In genomic region chr3:168961271-168961670, GRCh38 we compare ENCODE assay signal across 30 cellular contexts.
"Had no signal": no experiment of that assay in that cellular context is flagged by ENCODE, and none has a peak within 500 bp of the region (broad histone marks: within the 10 kb centered on the region; RNA-seq: fewer than 3 reads in every experiment).

No MANE protein-coding gene starts in this region.

- FAIRE-seq: bronchial epithelial cell, TTC549 had no signal

- DNase-seq: activated CD4-positive, alpha-beta memory T cell treated with anti-CD3 and anti-CD28 coated beads, Interleukin-2, amount 10 ng/mL, durations not matched to agents 7 days and 5 days; activated CD4-positive, alpha-beta T cell treated with anti-CD3 and anti-CD28 coated beads for 1 hour; activated CD4-positive, alpha-beta T cell treated with anti-CD3 and anti-CD28 coated beads for 36 hours; activated CD4-positive, alpha-beta T cell treated with anti-CD3 and anti-CD28 coated beads for 48 hours; activated CD4-positive, alpha-beta T cell treated with anti-CD3 and anti-CD28 coated beads, Interleukin-2, amount 10 ng/mL, durations not matched to agents 7 days and 5 days; activated CD4-positive, alpha-beta T cell treated with anti-CD3 and anti-CD28 coated beads, Interleukin-2, amount 50 U/mL, for 48 hours; activated CD4-positive, CD25-positive, alpha-beta regulatory T cell; activated CD8-positive, alpha-beta memory T cell treated with anti-CD3 and anti-CD28 coated beads for 24 hours; activated CD8-positive, alpha-beta memory T cell treated with anti-CD3 and anti-CD28 coated beads, Interleukin-2, amount 10 ng/mL, durations not matched to agents 7 days and 5 days; activated CD8-positive, alpha-beta memory T cell treated with anti-CD3 and anti-CD28 coated beads, Interleukin-2, amount 50 U/mL, for 48 hours; activated CD8-positive, alpha-beta T cell treated with anti-CD3 and anti-CD28 coated beads, Interleukin-2, amount 10 ng/mL, durations not matched to agents 7 days and 5 days; activated effector memory CD4-positive, alpha-beta T cell treated with Interleukin-2 at 50 U/mL for 16 hours; activated gamma-delta T cell; activated naive CD4-positive, alpha-beta T cell treated with anti-CD3 and anti-CD28 coated beads, Interleukin-2, amount 10 ng/mL, durations not matched to agents 7 days and 5 days; activated naive CD4-positive, alpha-beta T cell treated with Interleukin-2 at 50 U/mL for 16 hours; activated naive CD8-positive, alpha-beta T cell treated with anti-CD3 and anti-CD28 coated beads, Interleukin-2, amount 10 ng/mL, durations not matched to agents 7 days and 5 days; activated naive CD8-positive, alpha-beta T cell treated with anti-CD3 and anti-CD28 coated beads, Interleukin-2, amount 50 U/mL, for 24 hours; activated T-cell treated with anti-CD3 and anti-CD28 coated beads, Interleukin-2, amount 50 U/mL, for 24 hours; activated T-cell treated with anti-CD3 and anti-CD28 coated beads, Interleukin-2, amount 50 U/mL, for 48 hours; amygdala; anterior cingulate cortex; caudate nucleus; cerebellar nuclear complex; T-helper 2 cell; T-helper 9 cell; WERI-Rb-1 had no signal

- H3K36me3 ChIP-seq: ascending aorta, cardiac muscle cell, WERI-Rb-1 had no signal

- H3K9me3 ChIP-seq: ascending aorta had no signal

- H3K27me3 ChIP-seq: ascending aorta, cardiac muscle cell had no signal

- H3K4me1 ChIP-seq: ascending aorta had no signal

- H3K27ac ChIP-seq: ascending aorta, cardiac muscle cell, WERI-Rb-1 had no signal

- H3K4me3 ChIP-seq: ascending aorta, cardiac muscle cell had no signal
